Comparison of ENCODE assay signal across 8 cellular contexts in the genomic region with DNA sequence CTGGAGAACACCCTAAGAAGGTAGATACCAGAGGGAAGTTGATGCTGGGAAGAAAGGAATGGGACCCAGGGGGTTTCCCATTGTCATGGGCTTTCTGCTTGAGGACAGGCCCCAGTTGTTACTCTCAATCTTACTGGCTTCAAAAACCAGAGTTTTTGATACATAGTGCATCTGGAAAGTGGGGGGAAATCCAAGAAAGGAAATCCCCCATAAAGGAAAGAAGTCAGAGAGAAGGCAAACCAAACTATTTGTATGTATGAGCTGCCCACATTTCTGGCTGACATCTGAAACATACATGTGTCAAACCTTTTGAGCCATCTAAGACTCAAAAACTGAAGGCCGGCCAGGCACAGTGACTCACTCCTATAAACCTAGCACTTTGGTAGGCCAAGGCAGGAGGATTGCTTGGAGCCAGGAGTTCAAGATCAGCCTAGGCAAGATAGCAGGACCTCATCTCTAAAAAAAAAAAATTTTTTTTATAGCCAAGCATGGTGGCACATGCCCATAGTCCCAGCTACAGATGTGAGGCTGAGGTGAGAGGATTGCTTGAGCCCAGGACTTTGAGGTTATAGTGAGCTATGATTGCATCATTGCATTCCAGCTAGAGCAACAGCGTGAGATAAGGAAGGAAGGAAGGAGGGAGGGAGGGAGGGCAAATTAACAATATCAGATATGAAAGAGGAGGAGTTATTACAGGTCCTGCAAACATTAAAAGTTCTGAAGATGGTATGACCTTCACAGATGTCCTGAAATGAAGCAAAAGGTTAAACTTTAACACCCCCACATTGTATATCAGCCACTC.
A peak's percentile ranks its signal among the peaks of the same experiment; 100 is the strongest.
DNase-seq lines count a peak whose midpoint lies in the region; ATAC-seq lines count a peak whose summit lies in the region.

No MANE protein-coding gene starts in this region.

- DNase-seq in SKM-1 treated with dmso at 0.1 percent for 144 hours (lab: John Stamatoyannopoulos, UW; ENCODE audit: unreplicated experiment) (peak; percentile 7), SKM-1 (lab: John Stamatoyannopoulos, UW; ENCODE audit: unreplicated experiment) (no peak), SW480 (ENCODE audit: low spot score) (peak; percentile 50), NCI-H1694 (lab: John Stamatoyannopoulos, UW) (no peak), NCI-H2196 treated with DMSO at 0.1 percent for 48 hours (lab: John Stamatoyannopoulos, UW; ENCODE audit: unreplicated experiment) (no peak)
- DNase-seq in stimulated activated CD4-positive, alpha-beta T cell treated with anti-CD3 and anti-CD28 coated beads, Interleukin-2, amount 100 ng/mL, for 24 hours: peak; percentile 37 to 50
- no peak for DNase-seq in effector CD8-positive, alpha-beta T cell (lab: John Stamatoyannopoulos, UW)

- peak; percentile 76 for ATAC-seq in HG02840 (IDR thresholded peaks at IDR 0.05; ENCODE audit: low FRiP score, unreplicated experiment)

Comparison
In these comparisons a context has a peak if more than half of its experiments do, and no peak if none do; other contexts are left out.
1. DNase-seq: peak in SKM-1 treated with dmso at 0.1 percent for 144 hours (single experiment), SW480 (single experiment) and stimulated activated CD4-positive, alpha-beta T cell treated with anti-CD3 and anti-CD28 coated beads, Interleukin-2, amount 100 ng/mL, for 24 hours (2 of 2); none in SKM-1 (single experiment), NCI-H1694 (single experiment), NCI-H2196 treated with DMSO at 0.1 percent for 48 hours (single experiment) and effector CD8-positive, alpha-beta T cell (single experiment).